11 cellular contexts compared by ENCODE assay signal in genomic region chr3:11734-12133, GRCh38.
DNase-seq lines count a peak whose midpoint lies in the region; ATAC-seq and TF ChIP-seq lines count a peak whose summit lies in the region.
"Had no signal": no experiment of that assay in that cellular context is flagged by ENCODE, and none has a peak within 500 bp of the region (broad histone marks: within the 10 kb centered on the region; RNA-seq: fewer than 3 reads in every experiment).

No MANE protein-coding gene starts in this region.

- CTCF ChIA-PET in Calu3 (lab: Charles Lee), result no interaction called here

- H3K9me3 Mint-ChIP-seq in Calu3 (ENCODE audit: low read depth, unreplicated experiment) (no peaks in the 10 kb centered on the region), endothelial cell (ENCODE audit: unreplicated experiment) (peaks cover 16% of the 10 kb centered on the region), osteocyte (ENCODE audit: unreplicated experiment) (peaks cover 5% of the 10 kb centered on the region)

- H3K36me3 ChIP-seq in RWPE2 (ENCODE audit: low read depth) (no peaks in the 10 kb centered on the region), transverse colon (no peaks in the 10 kb centered on the region)
- H3K36me3 ChIP-seq: esophagus muscularis mucosa had no signal

- H3K27me3 ChIP-seq in RWPE2 (ENCODE audit: insufficient read depth, poor library complexity, severe bottlenecking), result no peaks in the 10 kb centered on the region
- H3K27me3 ChIP-seq in transverse colon, result no peaks in the 10 kb centered on the region
- H3K27me3 ChIP-seq: esophagus muscularis mucosa had no signal

- TF ChIP-seq EP300 in transverse colon (IDR thresholded peaks at IDR 0.05; ENCODE audit: low read depth), result no peak

- H3K4me1 Mint-ChIP-seq in Calu3 (ENCODE audit: low read depth, unreplicated experiment) (peaks cover 18% of the 10 kb centered on the region), endothelial cell (ENCODE audit: unreplicated experiment) (no peaks in the 10 kb centered on the region), osteocyte (ENCODE audit: unreplicated experiment) (peaks cover 4% of the 10 kb centered on the region)

- H3K4me3 ChIP-seq in RWPE2 (ENCODE audit: severe bottlenecking) (peak overlapping the region; percentile 39), transverse colon (no peak overlapping the region)
- H3K4me3 ChIP-seq: esophagus muscularis mucosa had no signal

- WGBS in transverse colon (ENCODE audit: low coverage in 1 of 2), 2 donors, result 72 to 78% methylated on average over 4 to 22 of the region's 22 CpGs

- peaks cover 6% of the 10 kb centered on the region for H3K36me3 Mint-ChIP-seq in Calu3 (ENCODE audit: insufficient read depth, unreplicated experiment)
- peaks cover 11% of the 10 kb centered on the region for H3K36me3 Mint-ChIP-seq in endothelial cell (ENCODE audit: low read depth, unreplicated experiment)
- no peaks in the 10 kb centered on the region for H3K36me3 Mint-ChIP-seq in osteocyte (ENCODE audit: unreplicated experiment)
- H3K36me3 Mint-ChIP-seq: activated naive CD8-positive, alpha-beta T cell had no signal

- no peak for DNase-seq in Calu3
- peak; percentile 26 for DNase-seq in RWPE2 (ENCODE audit: low spot score)
- no peak for DNase-seq in endothelial cell (ENCODE audit: low spot score)
- no peak for DNase-seq in osteocyte (ENCODE audit: extremely low spot score, unreplicated experiment)
- no peak for DNase-seq in transverse colon
- DNase-seq: T-helper 2 cell had no signal

- intact Hi-C loops in Calu3 (cut with micrococcal nuclease; ENCODE audit: unreplicated experiment), result no loop called here
- intact Hi-C loops in transverse colon (cut with DNase I; ENCODE audit: low total_unique reads), result no loop called here

- ATAC-seq in RWPE2 (ENCODE audit: low read depth) (peak; percentile 78), HG03280 (IDR thresholded peaks at IDR 0.05; ENCODE audit: unreplicated experiment) (no peak), GM18861 (IDR thresholded peaks at IDR 0.05; ENCODE audit: unreplicated experiment) (no peak), GM19023 (IDR thresholded peaks at IDR 0.05; ENCODE audit: unreplicated experiment) (no peak)

- H3K4me1 ChIP-seq in RWPE2 (ENCODE audit: insufficient read depth, poor library complexity, severe bottlenecking) (peaks cover 3% of the 10 kb centered on the region), transverse colon (no peaks in the 10 kb centered on the region)
- H3K4me1 ChIP-seq: esophagus muscularis mucosa had no signal

- H3K4me3 Mint-ChIP-seq in Calu3 (ENCODE audit: low read depth, unreplicated experiment) (no peak overlapping the region), endothelial cell (ENCODE audit: unreplicated experiment) (peak overlapping the region; percentile 42), osteocyte (ENCODE audit: unreplicated experiment) (peak overlapping the region; percentile 73)
- H3K4me3 Mint-ChIP-seq: activated naive CD8-positive, alpha-beta T cell had no signal

- no peak for TF ChIP-seq CTCF in Calu3 (IDR thresholded peaks at IDR 0.05; ENCODE audit: unreplicated experiment)
- no peak for TF ChIP-seq CTCF in RWPE2 (IDR thresholded peaks at IDR 0.05; ENCODE audit: poor library complexity, severe bottlenecking)
- no peak for TF ChIP-seq CTCF in endothelial cell (IDR thresholded peaks at IDR 0.05; ENCODE audit: unreplicated experiment)
- no peak for TF ChIP-seq CTCF in osteocyte (IDR thresholded peaks at IDR 0.05)
- no peak for TF ChIP-seq CTCF in transverse colon (IDR thresholded peaks at IDR 0.05)

- H3K27me3 Mint-ChIP-seq in Calu3 (ENCODE audit: unreplicated experiment) (no peaks in the 10 kb centered on the region), endothelial cell (ENCODE audit: unreplicated experiment) (peaks cover 4% of the 10 kb centered on the region), osteocyte (ENCODE audit: unreplicated experiment) (no peaks in the 10 kb centered on the region)

- no TSS peak for BruUV-seq in Calu3 (replicated peaks; lab: Mats Ljungman, UMichigan)

- no peak for TF ChIP-seq POLR2A in transverse colon (IDR thresholded peaks at IDR 0.05)

- H3K9me3 ChIP-seq in RWPE2 (ENCODE audit: severe bottlenecking), result no peaks in the 10 kb centered on the region
- H3K9me3 ChIP-seq in transverse colon, result no peaks in the 10 kb centered on the region
- H3K9me3 ChIP-seq: esophagus muscularis mucosa had no signal

- peak overlapping the region; percentile 18 for H3K27ac ChIP-seq in RWPE2 (ENCODE audit: poor library complexity, severe bottlenecking)
- H3K27ac ChIP-seq in transverse colon, result no peak overlapping the region
- H3K27ac ChIP-seq: esophagus muscularis mucosa had no signal

- H3K27ac Mint-ChIP-seq in Calu3 (ENCODE audit: unreplicated experiment) (peak overlapping the region; percentile 71), endothelial cell (ENCODE audit: unreplicated experiment) (no peak overlapping the region), osteocyte (ENCODE audit: unreplicated experiment) (peak overlapping the region; percentile 93)
- H3K27ac Mint-ChIP-seq: activated naive CD8-positive, alpha-beta T cell had no signal

- in situ Hi-C loops in transverse colon (cut with MboI; ENCODE audit: low pct_ligation_motif_present in 1 of 4, low pct_unique_long_range_greater_than_20kb in 1 of 4, low sequenced_read_pairs in 3 of 4), result no loop called here
